In the genomic region with DNA sequence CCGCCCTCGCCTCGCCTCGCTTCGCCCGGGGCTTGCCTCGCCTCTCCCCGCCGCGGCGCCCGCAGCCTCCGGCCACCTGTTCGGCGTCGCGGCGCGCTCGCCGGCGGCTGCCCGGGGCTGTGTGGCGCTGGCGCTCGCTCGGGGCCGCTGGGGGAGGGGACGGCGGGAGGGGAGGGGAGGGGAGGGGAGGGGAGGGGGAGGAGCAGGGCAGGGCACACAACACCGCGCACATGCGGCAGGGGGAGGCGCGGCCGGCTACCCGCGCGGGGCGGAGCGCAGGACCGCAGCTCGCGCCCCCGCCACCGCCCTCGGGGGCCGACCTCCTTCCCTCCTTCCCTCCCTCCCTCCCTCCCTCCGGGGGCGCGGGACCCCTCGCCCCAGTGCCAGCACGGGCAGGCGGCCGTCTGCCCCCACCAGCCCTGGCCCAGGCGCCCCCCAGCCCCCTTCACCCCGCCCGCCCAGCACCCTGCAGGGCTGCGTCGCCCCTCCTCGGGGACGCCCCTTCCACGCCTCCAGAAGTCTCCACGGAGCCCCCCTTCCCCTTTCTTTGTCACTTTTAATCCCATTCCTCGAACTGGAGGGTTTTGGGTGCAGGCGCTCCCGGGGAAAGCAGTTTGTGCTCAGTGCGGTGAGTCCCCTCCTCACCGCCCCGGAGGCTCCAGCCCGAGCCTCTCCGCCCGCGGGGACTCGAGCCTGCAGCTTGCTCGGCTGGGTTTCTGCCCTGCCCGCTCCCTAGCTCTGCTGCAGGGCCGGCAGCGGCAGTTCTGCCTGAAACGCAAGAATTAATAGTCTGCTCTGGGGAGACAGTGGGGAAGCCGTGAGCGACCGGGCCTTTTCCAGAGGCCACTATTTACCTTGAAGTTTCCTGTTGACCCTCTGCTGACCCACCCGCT, we compare ENCODE assay signal across 7 cellular contexts. TPM values are rescaled to one million over a fixed set of nuclear protein-coding genes. Genes with fewer than 3 reads are reported as not detected.
DNase-seq lines count a peak whose midpoint lies in the region; FAIRE-seq and TF ChIP-seq lines count a peak whose summit lies in the region.

A gene (minus strand): TSS at position 123 of the 893 bp plus-strand sequence. CDS start 301 bp downstream, outside the sequence.

- peaks cover 6 to 10% of the 10 kb centered on the region in 2 donors for H3K4me1 ChIP-seq in ascending aorta
- H3K4me1 ChIP-seq in right atrium auricular region: peaks cover 0 to 45% of the 10 kb centered on the region in 2 donors

- no peak for FAIRE-seq in H54 (lab: Jason Lieb, UNC)

- DNase-seq in GM06990 (ENCODE audit: extremely low read depth, insufficient read length) (peak; percentile 75), H54 (ENCODE audit: insufficient read length, low spot score) (peak; percentile 80), NCI-H2171 (lab: John Stamatoyannopoulos, UW) (peak; percentile 54), ascending aorta (ENCODE audit: low spot score in 2 of 2) (peak in 1 of 2 donors; percentile 71), right atrium auricular region (ENCODE audit: low spot score) (no peak), pulmonary artery endothelial cell (ENCODE audit: low read depth, low spot score) (no peak), MV-4-11 (lab: John Stamatoyannopoulos, UW) (no peak)

- TF ChIP-seq CTCF in GM06990 (IDR thresholded peaks at IDR 0.05; ENCODE audit: insufficient read depth, low read length, poor library complexity, severe bottlenecking) (no peak), ascending aorta (IDR thresholded peaks at IDR 0.05) (no peak), right atrium auricular region (IDR thresholded peaks at IDR 0.05) (no peak)

- TF ChIP-seq POLR2A in H54 (IDR thresholded peaks at IDR 0.05; ENCODE audit: low read depth, low read length): no peak

- intact Hi-C loops in ascending aorta (cut with DNase I): loop anchor here (5.0 kb wide), 3 partner anchors 73 to 148 kb away; no protein-coding TSS in a partner anchor

- H3K27ac ChIP-seq in ascending aorta (peak within 1 kb of the TSS; percentile 75 to 97), right atrium auricular region (peak within 1 kb of the TSS; percentile 85 to 95)

- H3K9me3 ChIP-seq in ascending aorta: no peaks in the 10 kb centered on the region
- no peaks in the 10 kb centered on the region for H3K9me3 ChIP-seq in right atrium auricular region

- peak within 1 kb of the TSS; percentile 54 for H3K4me3 ChIP-seq in GM06990 (replicated peaks; ENCODE audit: low read depth, low read length)
- H3K4me3 ChIP-seq in ascending aorta: peak within 1 kb of the TSS; percentile 92 to 93
- H3K4me3 ChIP-seq in right atrium auricular region: peak within 1 kb of the TSS; percentile 88 to 95

- no peaks in the 10 kb centered on the region for H3K36me3 ChIP-seq in GM06990 (ENCODE audit: control insufficient read depth, insufficient read depth, low read length)
- H3K36me3 ChIP-seq in ascending aorta: no peaks in the 10 kb centered on the region
- no peaks in the 10 kb centered on the region for H3K36me3 ChIP-seq in right atrium auricular region

- no peaks in the 10 kb centered on the region; the same call in none of the 2 replicates for H3K27me3 ChIP-seq in GM06990 (replicated peaks; ENCODE audit: control insufficient read depth, insufficient read depth, low read length)
- H3K27me3 ChIP-seq in ascending aorta: no peaks in the 10 kb centered on the region
- H3K27me3 ChIP-seq in right atrium auricular region: no peaks in the 10 kb centered on the region

RNA-seq across cellular contexts. Expression of the gene that starts here (rescaled TPM):
- total RNA-seq in ascending aorta (37.5 TPM), right atrium auricular region (10 to 100 TPM; 31.6 to 41.6 TPM), pulmonary artery endothelial cell (34.8 and 54.8 TPM in 2 replicates)

Comparison
In these comparisons a context has a peak if more than half of its experiments do, and no peak if none do; other contexts are left out.
1. DNase-seq: peak in GM06990 (single experiment), H54 (single experiment) and NCI-H2171 (single experiment); none in right atrium auricular region (single experiment), pulmonary artery endothelial cell (single experiment) and MV-4-11 (single experiment).
2. Peak in every context shown above with its lines, with median percentiles within 50 percentile points of each other: H3K4me3 ChIP-seq.